17 cellular contexts compared by ENCODE assay signal in the genomic region with DNA sequence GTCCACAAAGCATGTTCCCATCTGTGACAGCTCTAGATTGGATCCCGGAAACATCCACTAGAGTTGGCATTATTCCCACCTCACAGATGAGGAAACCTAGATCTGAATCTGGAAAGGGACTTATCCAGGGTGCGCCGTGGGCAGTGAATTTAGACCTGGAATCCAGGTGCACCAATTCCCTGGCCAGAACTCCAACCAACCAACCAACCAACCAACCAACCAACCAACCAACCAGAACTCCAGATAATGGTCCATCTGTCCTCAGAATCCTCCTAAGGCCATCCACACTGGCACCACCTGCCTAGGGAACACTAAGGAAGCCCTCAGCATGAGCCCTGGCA.
"Had no signal": no experiment of that assay in that cellular context is flagged by ENCODE, and none has a peak within 500 bp of the region (broad histone marks: within the 10 kb centered on the region; RNA-seq: fewer than 3 reads in every experiment).

No MANE protein-coding gene starts in this region.

- H3K9me3 Mint-ChIP-seq: activated B cell treated with CpG ODN at 0.5 μM for 24 hours; activated naive CD4-positive, alpha-beta T cell treated with anti-CD3 and anti-CD28 coated beads, Interleukin-2, amount 10 ng/mL, durations not matched to agents 7 days and 5 days; activated T-helper 2 cell treated with anti-CD3 and anti-CD28 coated beads, Interferon-gamma antibody, Interleukin-2, Interleukin-4, amounts not matched to agents 10 μg/mL and 5 μg/mL and 100 μg/mL, durations not matched to agents 14 hours and 24 hours and 36 hours; nephron had no signal

- H3K27me3 ChIP-seq: gastrocnemius medialis, upper lobe of left lung had no signal

- H3K4me3 ChIP-seq: gastrocnemius medialis, prostate gland, upper lobe of left lung had no signal

- H3K4me1 ChIP-seq: prostate gland had no signal

- H3K27ac Mint-ChIP-seq: activated B cell treated with CpG ODN at 0.5 μM for 24 hours; activated naive CD4-positive, alpha-beta T cell treated with anti-CD3 and anti-CD28 coated beads, Interleukin-2, amount 10 ng/mL, durations not matched to agents 7 days and 5 days; activated T-helper 2 cell treated with anti-CD3 and anti-CD28 coated beads, Interferon-gamma antibody, Interleukin-2, Interleukin-4, amounts not matched to agents 10 μg/mL and 5 μg/mL and 100 μg/mL, durations not matched to agents 14 hours and 24 hours and 36 hours had no signal

- DNase-seq: activated B cell treated with CpG ODN at 0.5 μM for 24 hours; activated CD4-positive, alpha-beta T cell treated with anti-CD3 and anti-CD28 coated beads, Interleukin-2, amount 50 U/mL, for 1 hour; activated naive CD4-positive, alpha-beta T cell treated with anti-CD3 and anti-CD28 coated beads, Interleukin-2, amount 10 ng/mL, durations not matched to agents 7 days and 5 days; amniotic stem cell; cerebellar nuclear complex; mammary epithelial cell; occipital lobe; right cardiac atrium; small intestine; stimulated activated CD4-positive, alpha-beta T cell treated with anti-CD3 and anti-CD28 coated beads, Interleukin-4, amount 100 ng/mL, for 24 hours; stimulated activated naive CD8-positive, alpha-beta T cell treated with anti-CD3 and anti-CD28 coated beads, Interleukin-15, Interleukin-2, amounts not matched to agents 100 U/mL and 50 U/mL, for 24 hours; SW 1271 had no signal

- H3K4me1 Mint-ChIP-seq: activated B cell treated with CpG ODN at 0.5 μM for 24 hours had no signal

- H3K4me3 Mint-ChIP-seq: activated B cell treated with CpG ODN at 0.5 μM for 24 hours; activated naive CD4-positive, alpha-beta T cell treated with anti-CD3 and anti-CD28 coated beads, Interleukin-2, amount 10 ng/mL, durations not matched to agents 7 days and 5 days; nephron had no signal

- H3K36me3 ChIP-seq: gastrocnemius medialis, prostate gland, upper lobe of left lung had no signal

- ATAC-seq: gastrocnemius medialis, right cardiac atrium had no signal

- H3K9me3 ChIP-seq: gastrocnemius medialis, prostate gland, upper lobe of left lung had no signal

- H3K36me3 Mint-ChIP-seq: activated naive CD4-positive, alpha-beta T cell treated with anti-CD3 and anti-CD28 coated beads, Interleukin-2, amount 10 ng/mL, durations not matched to agents 7 days and 5 days had no signal

- H3K27ac ChIP-seq: gastrocnemius medialis, prostate gland, upper lobe of left lung had no signal
